13 cellular contexts compared by ENCODE assay signal in the genomic region with DNA sequence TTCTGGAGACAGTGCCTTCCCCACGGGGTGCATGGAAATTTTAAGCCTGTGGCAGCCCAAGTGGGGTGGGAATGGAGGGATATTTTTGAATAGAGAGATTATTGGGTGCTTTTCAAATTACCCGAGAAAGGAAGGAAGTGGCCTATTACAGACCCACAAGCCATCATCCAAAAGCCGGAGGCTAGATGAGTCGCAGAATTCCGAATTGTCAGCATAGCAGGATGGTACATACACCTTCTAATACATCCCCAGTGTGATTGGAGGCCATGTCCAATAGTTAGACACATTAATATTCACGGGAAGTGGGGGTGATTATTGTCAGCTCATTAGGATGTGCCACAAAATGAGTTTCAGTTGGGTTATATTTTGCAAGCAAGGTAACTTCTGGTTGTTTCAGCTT.
"Had no signal": no experiment of that assay in that cellular context is flagged by ENCODE, and none has a peak within 500 bp of the region (broad histone marks: within the 10 kb centered on the region; RNA-seq: fewer than 3 reads in every experiment).

No MANE protein-coding gene starts in this region.

- DNase-seq: cortex of kidney; effector memory CD8-positive, alpha-beta T cell; left ventricle myocardium superior; lower lobe of right lung; natural killer cell; stimulated activated CD4-positive, alpha-beta T cell treated with anti-CD3 and anti-CD28 coated beads, Interleukin-12 subunit alpha, Interleukin-12 subunit beta, amount 100 ng/mL, for 4 hours; stimulated activated CD4-positive, alpha-beta T cell treated with anti-CD3 and anti-CD28 coated beads, Interleukin-1b, Interleukin-23, amount 100 ng/mL, for 48 hours; stimulated activated CD4-positive, alpha-beta T cell treated with anti-CD3 and anti-CD28 coated beads, Interleukin-4, amount 100 ng/mL, for 1 hour; stimulated activated CD8-positive, alpha-beta memory T cell treated with anti-CD3 and anti-CD28 coated beads, Interleukin-4, amount 100 ng/mL, for 48 hours; stimulated activated naive CD4-positive, alpha-beta T cell; stimulated activated naive CD8-positive, alpha-beta T cell treated with anti-CD3 and anti-CD28 coated beads, Interleukin-15, amount 100 ng/mL, for 72 hours; thyroid gland had no signal

- H3K4me3 ChIP-seq: lower lobe of right lung, smooth muscle cell, thyroid gland had no signal
